ENCODE assay signal across 8 cellular contexts in genomic region chr1:227541796-227542152, GRCh38. TPM values are rescaled to one million over a fixed set of nuclear protein-coding genes. Genes with fewer than 3 reads are reported as not detected.
DNase-seq lines count a peak whose midpoint lies in the region; ATAC-seq and TF ChIP-seq lines count a peak whose summit lies in the region.

No MANE protein-coding gene starts in this region.

- no peaks in the 10 kb centered on the region for H3K36me3 Mint-ChIP-seq in central memory CD8-positive, alpha-beta T cell (ENCODE audit: insufficient read depth)
- H3K36me3 Mint-ChIP-seq in memory B cell = no peaks in the 10 kb centered on the region
- no peaks in the 10 kb centered on the region for H3K36me3 Mint-ChIP-seq in type B pancreatic cell

- H3K4me3 ChIP-seq in ACC112 (ENCODE audit: low read depth, low read length) = peak overlapping the region; percentile 95

- H3K36me3 ChIP-seq in ACC112 (ENCODE audit: insufficient read depth, low read length) = no peaks in the 10 kb centered on the region

- H3K27ac ChIP-seq in ACC112 (ENCODE audit: low read depth, low read length) = no peak overlapping the region

- H2AFZ ChIP-seq in ACC112 (ENCODE audit: low read length, unreplicated experiment) = peak overlapping the region; percentile 93

- no peak for DNase-seq in central memory CD8-positive, alpha-beta T cell (ENCODE audit: low spot score in 2 of 2)
- DNase-seq in memory B cell (ENCODE audit: low spot score in 2 of 2) (no peak), type B pancreatic cell (ENCODE audit: extremely low spot score, unreplicated experiment) (peak; percentile 71), NCI-H2171 treated with DMSO at 0.1 percent for 48 hours (lab: John Stamatoyannopoulos, UW) (no peak)
- DNase-seq in activated CD8-positive, alpha-beta memory T cell treated with anti-CD3 and anti-CD28 coated beads, Interleukin-2, amount 50 U/mL, for 48 hours = no peak

- peaks cover 3% of the 10 kb centered on the region for H3K27me3 Mint-ChIP-seq in central memory CD8-positive, alpha-beta T cell
- H3K27me3 Mint-ChIP-seq in memory B cell (no peaks in the 10 kb centered on the region), type B pancreatic cell (no peaks in the 10 kb centered on the region)

- H3K4me3 Mint-ChIP-seq in central memory CD8-positive, alpha-beta T cell = peak overlapping the region; percentile 56
- H3K4me3 Mint-ChIP-seq in memory B cell (peak overlapping the region; percentile 71), type B pancreatic cell (peak overlapping the region; percentile 71)

- no peaks in the 10 kb centered on the region for H3K4me1 Mint-ChIP-seq in central memory CD8-positive, alpha-beta T cell
- H3K4me1 Mint-ChIP-seq in memory B cell (peaks cover 7% of the 10 kb centered on the region), type B pancreatic cell (ENCODE audit: unreplicated experiment) (peaks cover 4% of the 10 kb centered on the region)

- no peak overlapping the region for H3K27ac Mint-ChIP-seq in central memory CD8-positive, alpha-beta T cell (ENCODE audit: low read depth)
- H3K27ac Mint-ChIP-seq in memory B cell (no peak overlapping the region), type B pancreatic cell (no peak overlapping the region)

- peaks cover 10% of the 10 kb centered on the region for H3K4me1 ChIP-seq in ACC112 (ENCODE audit: control insufficient read depth, insufficient read depth, low read length, unreplicated experiment)

- no peaks in the 10 kb centered on the region for H3K27me3 ChIP-seq in ACC112 (ENCODE audit: insufficient read depth, low read length)

- ATAC-seq in HG02759 (IDR thresholded peaks at IDR 0.05; ENCODE audit: unreplicated experiment) = peak; percentile 18
- no peak for ATAC-seq in central memory CD8-positive, alpha-beta T cell (replicated peaks; ENCODE audit: extremely low read depth, poor library complexity, severe bottlenecking)
- no peak for ATAC-seq in memory B cell (ENCODE audit: low read depth)
- no peak for ATAC-seq in GM18858 (IDR thresholded peaks at IDR 0.05; ENCODE audit: unreplicated experiment)

- H3K9me3 Mint-ChIP-seq in central memory CD8-positive, alpha-beta T cell = no peaks in the 10 kb centered on the region
- H3K9me3 Mint-ChIP-seq in memory B cell (no peaks in the 10 kb centered on the region), type B pancreatic cell (no peaks in the 10 kb centered on the region)

- no peaks in the 10 kb centered on the region for H3K79me2 ChIP-seq in ACC112 (ENCODE audit: control insufficient read depth, insufficient read depth, low read length, unreplicated experiment)

- TF ChIP-seq CTCF in type B pancreatic cell (conservative IDR thresholded peaks at IDR 0.05) = no peak

RNA-seq across cellular contexts. Expression of gene ZNF678, which starts 21.6 kb away (rescaled TPM):
- total RNA-seq in type B pancreatic cell (ENCODE audit: low replicate concordance) = 10.7 and 21.7 TPM in 2 replicates
